In genomic region chr6:36765943-36766648, GRCh38 we compare ENCODE assay signal across 8 cellular contexts.
DNase-seq lines count a peak whose midpoint lies in the region; ATAC-seq lines count a peak whose summit lies in the region.

No MANE protein-coding gene starts in this region.

- ATAC-seq in GM18861 (IDR thresholded peaks at IDR 0.05; ENCODE audit: unreplicated experiment) (peak; percentile 78), HG03442 (IDR thresholded peaks at IDR 0.05; ENCODE audit: unreplicated experiment) (peak; percentile 67)

- DNase-seq in AG08395 (ENCODE audit: low spot score) (peak; percentile 90), NCI-H748 treated with DMSO at 0.1 percent for 48 hours (lab: John Stamatoyannopoulos, UW) (peak; percentile 67), dermis microvascular lymphatic vessel endothelial cell (ENCODE audit: low read depth in 2 of 2) (peak; percentile 63 to 75), lung microvascular endothelial cell (ENCODE audit: low read depth in 2 of 2) (peak; percentile 81 to 88)
- peak; percentile 85 to 88 for DNase-seq in activated CD4-positive, alpha-beta T cell treated with anti-CD3 and anti-CD28 coated beads, Interleukin-2, amount 50 U/mL, for 48 hours
- DNase-seq in stimulated activated CD8-positive, alpha-beta memory T cell treated with anti-CD3 and anti-CD28 coated beads, Interleukin-12 subunit alpha, Interleukin-12 subunit beta, amount 100 ng/mL, for 4 hours (ENCODE audit: low read depth), result peak; percentile 43

Comparison
In these comparisons a context has a peak if more than half of its experiments do, and no peak if none do; other contexts are left out.
1. Peak in every context shown above with its lines: DNase-seq and ATAC-seq.